In genomic region chr13:21014666-21015170, GRCh38 we compare ENCODE assay signal across 9 cellular contexts. TPM values are rescaled to one million over a fixed set of nuclear protein-coding genes. Genes with fewer than 3 reads are reported as not detected.
DNase-seq lines count a peak whose midpoint lies in the region; ATAC-seq, FAIRE-seq and TF ChIP-seq lines count a peak whose summit lies in the region.
"Had no signal": no experiment of that assay in that cellular context is flagged by ENCODE, and none has a peak within 500 bp of the region (broad histone marks: within the 10 kb centered on the region; RNA-seq: fewer than 3 reads in every experiment).

No MANE protein-coding gene starts in this region.

- ATAC-seq in foreskin keratinocyte (peak; percentile 8), pancreas (peak; percentile 52 to 69 (median 59))

- no peaks in the 10 kb centered on the region for H3K36me3 ChIP-seq in pancreas

- H3K27ac ChIP-seq in foreskin keratinocyte, result no peak overlapping the region
- H3K27ac ChIP-seq in pancreas, result peak overlapping the region in 3 of 4 donors; percentile 3 to 30 (median 26)

- 31 to 36% methylated on average over 6 of the region's 6 CpGs for WGBS in pancreas, 2 donors

- FAIRE-seq in RCC 7860 (lab: Jason Lieb, UNC) (peak; percentile 41), pancreas (lab: Jason Lieb, UNC) (no peak)

- H3K27me3 ChIP-seq in foreskin keratinocyte (no peaks in the 10 kb centered on the region), pancreas (no peaks in the 10 kb centered on the region)

- DNase-seq in AG10803 (ENCODE audit: low read depth) (peak; percentile 84), RCC 7860 (ENCODE audit: low spot score) (peak; percentile 65), foreskin keratinocyte (no peak), pancreas (peak in 2 of 6 donors; percentile 25 to 48), NCI-H1694 treated with DMSO at 0.1 percent for 48 hours (lab: John Stamatoyannopoulos, UW) (no peak), iPS-NIHi7 (ENCODE audit: extremely low spot score) (no peak), pons (ENCODE audit: low spot score) (no peak), NCI-H2107 treated with DMSO at 0.1 percent for 48 hours (lab: John Stamatoyannopoulos, UW; ENCODE audit: unreplicated experiment) (no peak)
- DNase-seq: activated CD4-positive, alpha-beta T cell treated with anti-CD3 and anti-CD28 coated beads for 4 hours had no signal

- TF ChIP-seq CTCF in AG10803 (conservative IDR thresholded peaks at IDR 0.05; ENCODE audit: low read length), result no peak
- no peak for TF ChIP-seq CTCF in foreskin keratinocyte (conservative IDR thresholded peaks at IDR 0.05)
- no peak for TF ChIP-seq CTCF in pancreas (IDR thresholded peaks at IDR 0.05)

- H3K9me3 ChIP-seq in pancreas, result no peaks in the 10 kb centered on the region

- H3K4me1 ChIP-seq in foreskin keratinocyte (peaks cover 16% of the 10 kb centered on the region), pancreas (peaks cover 11 to 28% (median 26%) of the 10 kb centered on the region in 3 donors)

- H3K4me3 ChIP-seq in AG10803 (ENCODE audit: low read length), result no peak overlapping the region
- no peak overlapping the region for H3K4me3 ChIP-seq in pancreas

- intact Hi-C loops in pancreas (cut with DNase I), result no loop called here

RNA-seq across cellular contexts. Expression of gene LATS2, which starts 46.7 kb away (rescaled TPM):
- total RNA-seq in foreskin keratinocyte (12.0 and 12.6 TPM in 2 replicates), pancreas (10 to 100 TPM in 2 of 6 donors, 1 to 10 TPM in 4; 6.0 to 12.5 (median 8.3) TPM)
- polyA plus RNA-seq in foreskin keratinocyte (3.1 and 3.3 TPM in 2 replicates), pancreas (1 to 10 TPM; 3.8 to 6.7 TPM)

Comparison
In these comparisons a context has a peak if more than half of its experiments do, and no peak if none do; other contexts are left out.
1. DNase-seq: peak in AG10803 (single experiment) and RCC 7860 (single experiment); none in foreskin keratinocyte (0 of 2), NCI-H1694 treated with DMSO at 0.1 percent for 48 hours (single experiment), iPS-NIHi7 (single experiment), pons (single experiment) and NCI-H2107 treated with DMSO at 0.1 percent for 48 hours (single experiment).